9 cellular contexts compared by ENCODE assay signal in genomic region chr14:99821519-99822165, GRCh38. TPM values are rescaled to one million over a fixed set of nuclear protein-coding genes. Genes with fewer than 3 reads are reported as not detected.
A peak's percentile ranks its signal among the peaks of the same experiment; 100 is the strongest.
DNase-seq lines count a peak whose midpoint lies in the region; ATAC-seq, FAIRE-seq and TF ChIP-seq lines count a peak whose summit lies in the region.
"Had no signal": no experiment of that assay in that cellular context is flagged by ENCODE, and none has a peak within 500 bp of the region (broad histone marks: within the 10 kb centered on the region; RNA-seq: fewer than 3 reads in every experiment).

No MANE protein-coding gene starts in this region.

- no peaks in the 10 kb centered on the region for H3K27me3 ChIP-seq in SJCRH30
- H3K27me3 ChIP-seq in suprapubic skin: no peaks in the 10 kb centered on the region

- no peak for FAIRE-seq in GM12891 (lab: Jason Lieb, UNC)

- no peaks in the 10 kb centered on the region for H3K9me3 ChIP-seq in SJCRH30 (replicated peaks)
- H3K9me3 ChIP-seq in suprapubic skin: no peaks in the 10 kb centered on the region

- peak; percentile 87 for DNase-seq in AG09309 (ENCODE audit: low read depth)
- peak; percentile 49 for DNase-seq in HS-5 (ENCODE audit: low read depth)
- DNase-seq in SJCRH30: peak; percentile 13 to 41
- DNase-seq in glutamatergic neuron: no peak
- DNase-seq in GM12891 (ENCODE audit: insufficient read length, low spot score): no peak
- no peak for DNase-seq in suprapubic skin (ENCODE audit: low spot score in 2 of 2)

- H3K36me3 Mint-ChIP-seq in glutamatergic neuron (ENCODE audit: unreplicated experiment): no peaks in the 10 kb centered on the region

- no peak for TF ChIP-seq CTCF in AG09309 (IDR thresholded peaks at IDR 0.05; ENCODE audit: control insufficient read depth, insufficient read depth, low read depth, low read length, missing control alignments)
- TF ChIP-seq CTCF in glutamatergic neuron (IDR thresholded peaks at IDR 0.05; ENCODE audit: partially characterized antibody, unreplicated experiment): no peak
- TF ChIP-seq CTCF in suprapubic skin (IDR thresholded peaks at IDR 0.05): no peak

- no peak for ATAC-seq in HG03039 (IDR thresholded peaks at IDR 0.05; ENCODE audit: unreplicated experiment)
- no peak for ATAC-seq in GM18867 (IDR thresholded peaks at IDR 0.05; ENCODE audit: unreplicated experiment)

- peak overlapping the region; percentile 52 for H3K4me3 Mint-ChIP-seq in glutamatergic neuron (ENCODE audit: unreplicated experiment)

- H3K4me1 Mint-ChIP-seq in glutamatergic neuron (ENCODE audit: low read depth, unreplicated experiment): peaks cover 26% of the 10 kb centered on the region

- peak overlapping the region; percentile 90 for H3K27ac Mint-ChIP-seq in glutamatergic neuron (ENCODE audit: unreplicated experiment)

- WGBS in suprapubic skin: 44% methylated on average over 7 of the region's 7 CpGs

- peaks cover 5% of the 10 kb centered on the region for H3K27me3 Mint-ChIP-seq in glutamatergic neuron (ENCODE audit: unreplicated experiment)

- H3K36me3 ChIP-seq in SJCRH30: no peaks in the 10 kb centered on the region
- H3K36me3 ChIP-seq in suprapubic skin: no peaks in the 10 kb centered on the region

- peaks cover 10% of the 10 kb centered on the region for H3K9me3 Mint-ChIP-seq in glutamatergic neuron (ENCODE audit: unreplicated experiment)

- H3K27ac ChIP-seq in SJCRH30 (no peak overlapping the region), suprapubic skin (no peak overlapping the region)

- TF ChIP-seq EP300 in suprapubic skin (IDR thresholded peaks at IDR 0.05): no peak

- TF ChIP-seq POLR2A in GM12891 (IDR thresholded peaks at IDR 0.05; ENCODE audit: low read depth, low read length) (no peak), suprapubic skin (IDR thresholded peaks at IDR 0.05) (no peak)

- H3K4me1 ChIP-seq in SJCRH30 (no peaks in the 10 kb centered on the region; the same call in 1 of the 2 replicates), suprapubic skin (peaks cover 16% of the 10 kb centered on the region)

- no peak overlapping the region for H3K4me3 ChIP-seq in AG09309 (ENCODE audit: control insufficient read depth, low read depth, low read length)
- H3K4me3 ChIP-seq in SJCRH30: no peak overlapping the region
- H3K4me3 ChIP-seq in suprapubic skin: no peak overlapping the region
- H3K4me3 ChIP-seq: lung had no signal

TF ChIP-seq in GM12891, 5 proteins besides CTCF, POLR2A, EP300 and RAD21:
- TF ChIP-seq TAF1 (IDR thresholded peaks at IDR 0.05; ENCODE audit: low read depth, low read length): no peak
- no peak for TF ChIP-seq SPI1 (IDR thresholded peaks at IDR 0.05; ENCODE audit: low read depth, low read length)
- TF ChIP-seq POU2F2 (IDR thresholded peaks at IDR 0.05; ENCODE audit: low read depth, low read length): no peak
- TF ChIP-seq POLR2AphosphoS5 (IDR thresholded peaks at IDR 0.05; ENCODE audit: low read depth, low read length): no peak
- no peak for TF ChIP-seq PAX5 (IDR thresholded peaks at IDR 0.05; ENCODE audit: insufficient read depth, low read length, severe bottlenecking)

RNA-seq across cellular contexts. Expression of gene EML1, which starts 28.4 kb away (rescaled TPM):
- total RNA-seq in SJCRH30 (2014; rRNA removed; shearing (Covaris generic)): 8.8 and 10.8 TPM in 2 replicates
- total RNA-seq in glutamatergic neuron (ENCODE audit: unreplicated experiment) (73.6 TPM), suprapubic skin (10 to 100 TPM in 3 of 4 donors, 1 to 10 TPM in 1; 9.6 to 17.6 (median 15.4) TPM)
- not detected for polyA plus RNA-seq in GM12891 (2012; ENCODE audit: low read depth, missing spikeins)

Comparison
In these comparisons a context has a peak if more than half of its experiments do, and no peak if none do; other contexts are left out.
1. DNase-seq: peak in AG09309 (single experiment), HS-5 (single experiment) and SJCRH30 (2 of 2); none in glutamatergic neuron (single experiment), GM12891 (single experiment) and suprapubic skin (0 of 2).